8 cellular contexts compared by ENCODE assay signal in genomic region chr7:30594540-30595460, GRCh38. TPM values are rescaled to one million over a fixed set of nuclear protein-coding genes. Genes with fewer than 3 reads are reported as not detected.
DNase-seq lines count a peak whose midpoint lies in the region; ATAC-seq and TF ChIP-seq lines count a peak whose summit lies in the region.

Gene GARS1, plus strand, starts transcription at chr7:30594878. Its CDS starts 44 bp downstream, at chr7:30594922.

- peak within 1 kb of the TSS; percentile 89 for H2AFZ ChIP-seq in Loucy (ENCODE audit: low read length)

- no peaks in the 10 kb centered on the region for H3F3A ChIP-seq in Loucy (ENCODE audit: low read depth)

- H3K4me2 ChIP-seq in Loucy (ENCODE audit: low read depth, low read length, poor library complexity, severe bottlenecking): peak within 1 kb of the TSS; percentile 96

- H3K4me1 Mint-ChIP-seq in nephron: peaks cover 35% of the 10 kb centered on the region

- H3K9ac ChIP-seq in ES-I3 (ENCODE audit: low read depth, low read length): peak within 1 kb of the TSS; percentile 98
- peak within 1 kb of the TSS; percentile 88 for H3K9ac ChIP-seq in Loucy (ENCODE audit: low read depth, low read length, poor library complexity, severe bottlenecking)

- peak within 1 kb of the TSS; percentile 96 to 99 (median 98) for H3K4me3 Mint-ChIP-seq in nephron

- H3K9me3 ChIP-seq in ES-I3 (ENCODE audit: control insufficient read depth, insufficient read depth, low read length) (no peaks in the 10 kb centered on the region), Loucy (ENCODE audit: insufficient read depth, low read depth, low read length) (no peaks in the 10 kb centered on the region)

- H3K4me1 ChIP-seq in ES-I3 (ENCODE audit: insufficient read depth, low read length) (peaks cover 11% of the 10 kb centered on the region), Loucy (ENCODE audit: insufficient read depth, low read length, poor library complexity, severe bottlenecking) (peaks cover 52% of the 10 kb centered on the region)

- H3K9me3 Mint-ChIP-seq in nephron: no peaks in the 10 kb centered on the region

- H3K4me3 ChIP-seq in H7 (ENCODE audit: insufficient read depth, low read depth, low read length) (peak within 1 kb of the TSS; percentile 97), Loucy (ENCODE audit: low read length, poor library complexity, severe bottlenecking) (peak within 1 kb of the TSS; percentile 83), fibroblast of pulmonary artery (replicated peaks; ENCODE audit: low read depth, low read length) (peak within 1 kb of the TSS; percentile 97)

- H3K36me3 Mint-ChIP-seq in nephron (ENCODE audit: low read depth): peaks cover 14% of the 10 kb centered on the region

- peak within 1 kb of the TSS; percentile 83 to 98 (median 97) for H3K27ac Mint-ChIP-seq in nephron

- H3K9me2 ChIP-seq in Loucy (replicated peaks; ENCODE audit: low read depth, low read length): no peaks in the 10 kb centered on the region

- H4K20me1 ChIP-seq in Loucy (ENCODE audit: insufficient read depth, low read length, poor library complexity, severe bottlenecking): peaks cover 32% of the 10 kb centered on the region

- peak; percentile 94 for ATAC-seq in stimulated activated naive CD8-positive, alpha-beta T cell treated with anti-CD3 and anti-CD28 coated beads, Interleukin-15, Interleukin-2, amounts not matched to agents 100 U/mL and 50 U/mL, for 24 hours

- peaks cover 12% of the 10 kb centered on the region for H3K36me3 ChIP-seq in ES-I3 (ENCODE audit: insufficient read depth, low read length)
- H3K36me3 ChIP-seq in H7 (replicated peaks; ENCODE audit: control insufficient read depth, insufficient read depth, low read length): peaks cover 9% of the 10 kb centered on the region
- H3K36me3 ChIP-seq in Loucy (ENCODE audit: insufficient read depth, low read length): peaks cover 2% of the 10 kb centered on the region; the same call in 1 of the 2 replicates

- peaks cover 83% of the 10 kb centered on the region for H3K79me2 ChIP-seq in Loucy (ENCODE audit: insufficient read depth, low read length)

- TF ChIP-seq CTCF in Loucy (conservative IDR thresholded peaks at IDR 0.05; ENCODE audit: low read length) (no peak), fibroblast of pulmonary artery (IDR thresholded peaks at IDR 0.05; ENCODE audit: low read length, missing control alignments) (no peak), nephron (IDR thresholded peaks at IDR 0.05; ENCODE audit: unreplicated experiment in 3 of 3) (no peak)

- DNase-seq in H7 (peak; percentile 91), SHP77 (lab: John Stamatoyannopoulos, UW) (peak; percentile 90 to 95), fibroblast of pulmonary artery (ENCODE audit: low read depth) (peak; percentile 93)
- peak; percentile 85 for DNase-seq in activated effector memory CD4-positive, alpha-beta T cell treated with Interleukin-2 at 50 U/mL for 16 hours
- DNase-seq in stimulated activated naive CD8-positive, alpha-beta T cell treated with anti-CD3 and anti-CD28 coated beads, Interleukin-15, Interleukin-2, amounts not matched to agents 100 U/mL and 50 U/mL, for 24 hours: peak; percentile 91

- H3K27me3 Mint-ChIP-seq in nephron (ENCODE audit: low read depth): no peaks in the 10 kb centered on the region

- no peaks in the 10 kb centered on the region for H3K27me3 ChIP-seq in H7 (ENCODE audit: control insufficient read depth, insufficient read depth, low read length)
- H3K27me3 ChIP-seq in Loucy (ENCODE audit: insufficient read depth, low read length, poor library complexity, severe bottlenecking): peaks cover 5% of the 10 kb centered on the region

RNA-seq across cellular contexts. Expression of gene GARS1, which starts in this region (rescaled TPM):
- 159 and 216 TPM in 2 replicates for total RNA-seq in H7 (2014; rRNA removed; shearing (Covaris generic))

Comparison
In these comparisons a context has a peak if more than half of its experiments do, and no peak if none do; other contexts are left out.
1. Peak in every context shown above with its lines: DNase-seq, ATAC-seq and H3K4me3 ChIP-seq.